In genomic region chr4:3520796-3521600, GRCh38 we compare ENCODE assay signal across 31 cellular contexts. TPM values are rescaled to one million over a fixed set of nuclear protein-coding genes. Genes with fewer than 3 reads are reported as not detected.
DNase-seq lines count a peak whose midpoint lies in the region; ATAC-seq and TF ChIP-seq lines count a peak whose summit lies in the region.
"Had no signal": no experiment of that assay in that cellular context is flagged by ENCODE, and none has a peak within 500 bp of the region (broad histone marks: within the 10 kb centered on the region; RNA-seq: fewer than 3 reads in every experiment).

No MANE protein-coding gene starts in this region.

- no peak overlapping the region for H2AFZ ChIP-seq in neural progenitor cell (replicated peaks)
- H2AFZ ChIP-seq: GM23248 had no signal

- H3F3A ChIP-seq in neural progenitor cell (ENCODE audit: low read depth): no peaks in the 10 kb centered on the region

- H3K36me3 Mint-ChIP-seq in Caco-2 (ENCODE audit: insufficient read depth, unreplicated experiment) (peaks cover 33% of the 10 kb centered on the region), neural progenitor cell (peaks cover 20% of the 10 kb centered on the region)
- H3K36me3 Mint-ChIP-seq: IgD-negative memory B cell had no signal

- DNase-seq in Caco-2: no peak
- no peak for DNase-seq in neural progenitor cell (ENCODE audit: low spot score)
- no peak for DNase-seq in SHP77 treated with DMSO at 0.1 percent for 48 hours (lab: John Stamatoyannopoulos, UW)
- DNase-seq in RKO (ENCODE audit: low spot score): no peak
- no peak for DNase-seq in Kasumi-1 (lab: John Stamatoyannopoulos, UW)
- no peak for DNase-seq in DMS53 (lab: John Stamatoyannopoulos, UW)
- DNase-seq: activated CD4-positive, alpha-beta T cell treated with anti-CD3 and anti-CD28 coated beads, Interleukin-2, amount 50 U/mL, for 48 hours; activated T-cell treated with anti-CD3 and anti-CD28 coated beads, Interleukin-2, amount 50 U/mL, for 72 hours; body of pancreas; Calu3; cerebellar nuclear complex; DMS79 treated with DMSO at 0.1 percent for 48 hours; gastrocnemius medialis; GDM1; GM23248; hippocampal formation; mesendoderm; NCI-H1694; NCI-H446 treated with DMSO at 0.1 percent for 48 hours; nucleus accumbens; RPMI8226; SK-N-SH; stimulated activated naive CD4-positive, alpha-beta T cell treated with Interleukin-2 at 50 U/mL for 16 hours had no signal

- no peaks in the 10 kb centered on the region for H3K27me3 ChIP-seq in BLaER1 treated with 17β-estradiol and CSF1 and Interleukin-3, amounts not matched to agents 10 nM and 100 nM
- H3K27me3 ChIP-seq in Caco-2 (replicated peaks; ENCODE audit: control insufficient read depth, insufficient read depth, low read length) (no peaks in the 10 kb centered on the region), neural progenitor cell (no peaks in the 10 kb centered on the region)
- H3K27me3 ChIP-seq: adrenal gland, body of pancreas, dorsolateral prefrontal cortex, gastrocnemius medialis, suprapubic skin had no signal

- H3K4me3 ChIP-seq in BLaER1 treated with 17β-estradiol and CSF1 and Interleukin-3, amounts not matched to agents 10 nM and 100 nM: no peak overlapping the region
- H3K4me3 ChIP-seq in Caco-2 (ENCODE audit: low read depth, low read length) (no peak overlapping the region), neural progenitor cell (no peak overlapping the region)
- H3K4me3 ChIP-seq: adrenal gland, body of pancreas, dorsolateral prefrontal cortex, gastrocnemius medialis, GM23248, suprapubic skin had no signal

- H3K9me3 Mint-ChIP-seq in Caco-2 (ENCODE audit: unreplicated experiment): no peaks in the 10 kb centered on the region
- H3K9me3 Mint-ChIP-seq in neural progenitor cell: no peaks in the 10 kb centered on the region
- H3K9me3 Mint-ChIP-seq: activated T-cell treated with anti-CD3 and anti-CD28 coated beads, Interleukin-2, amount 50 U/mL, for 72 hours; IgD-negative memory B cell had no signal

- H3K36me3 ChIP-seq in BLaER1 treated with 17β-estradiol and CSF1 and Interleukin-3, amounts not matched to agents 10 nM and 100 nM: peaks cover 88 to 99% (median 97%) of the 10 kb centered on the region in 11 experiments
- H3K36me3 ChIP-seq in Caco-2 (ENCODE audit: control insufficient read depth, insufficient read depth, low read length) (peaks cover 4% of the 10 kb centered on the region), neural progenitor cell (no peaks in the 10 kb centered on the region)

- intact Hi-C loops in Caco-2 (cut with micrococcal nuclease; ENCODE audit: unreplicated experiment): no loop called here

- peak overlapping the region; percentile 60 for H3K27ac Mint-ChIP-seq in Caco-2 (ENCODE audit: unreplicated experiment)
- peak overlapping the region; percentile 66 for H3K27ac Mint-ChIP-seq in neural progenitor cell
- H3K27ac Mint-ChIP-seq: activated T-cell treated with anti-CD3 and anti-CD28 coated beads, Interleukin-2, amount 50 U/mL, for 72 hours; IgD-negative memory B cell had no signal

- POLR2A ChIA-PET in Caco-2 (lab: Charles Lee): no interaction called here

- peak; percentile 3 for ATAC-seq in esophagus mucosa
- ATAC-seq: activated T-cell treated with anti-CD3 and anti-CD28 coated beads, Interleukin-2, amount 50 U/mL, for 72 hours; body of pancreas; gastrocnemius medialis; left colon had no signal

- peaks cover 59 to 97% (median 92%) of the 10 kb centered on the region in 11 experiments for H4K20me1 ChIP-seq in BLaER1 treated with 17β-estradiol and CSF1 and Interleukin-3, amounts not matched to agents 10 nM and 100 nM
- H4K20me1 ChIP-seq in neural progenitor cell (ENCODE audit: low read depth): peaks cover 53% of the 10 kb centered on the region

- BruUV-seq in Caco-2 (replicated peaks; lab: Mats Ljungman, UMichigan): no TSS peak

- H3K4me3 Mint-ChIP-seq in Caco-2 (ENCODE audit: unreplicated experiment): no peak overlapping the region
- no peak overlapping the region for H3K4me3 Mint-ChIP-seq in neural progenitor cell
- H3K4me3 Mint-ChIP-seq: activated T-cell treated with anti-CD3 and anti-CD28 coated beads, Interleukin-2, amount 50 U/mL, for 72 hours; IgD-negative memory B cell had no signal

- CTCF ChIA-PET in Caco-2 (lab: Charles Lee): no interaction called here

- peak overlapping the region in 3 of 11 experiments; percentile 38 to 45 (median 39); a peak in 5 of 22 replicates for H3K27ac ChIP-seq in BLaER1 treated with 17β-estradiol and CSF1 and Interleukin-3, amounts not matched to agents 10 nM and 100 nM
- H3K27ac ChIP-seq in neural progenitor cell: no peak overlapping the region
- H3K27ac ChIP-seq: adrenal gland, body of pancreas, gastrocnemius medialis, GM23248, suprapubic skin had no signal

- H3K79me2 ChIP-seq in neural progenitor cell (ENCODE audit: low read depth): peaks cover 13% of the 10 kb centered on the region

- H3K4me1 Mint-ChIP-seq in Caco-2 (ENCODE audit: low read depth, unreplicated experiment) (no peaks in the 10 kb centered on the region), neural progenitor cell (peaks cover 4% of the 10 kb centered on the region)

- H3K27me3 Mint-ChIP-seq in Caco-2 (ENCODE audit: insufficient read depth, unreplicated experiment) (no peaks in the 10 kb centered on the region), neural progenitor cell (ENCODE audit: insufficient read depth, low read depth) (no peaks in the 10 kb centered on the region)
- H3K27me3 Mint-ChIP-seq: IgD-negative memory B cell had no signal

- peak overlapping the region in 8 of 11 experiments; percentile 12 to 59 (median 26); a peak in 12 of 22 replicates for H3K9ac ChIP-seq in BLaER1 treated with 17β-estradiol and CSF1 and Interleukin-3, amounts not matched to agents 10 nM and 100 nM
- H3K9ac ChIP-seq in neural progenitor cell: no peak overlapping the region
- H3K9ac ChIP-seq: GM23248, SK-N-SH had no signal

- H3K4me1 ChIP-seq in BLaER1 treated with 17β-estradiol and CSF1 and Interleukin-3, amounts not matched to agents 10 nM and 100 nM: peaks cover 0 to 41% (median 33%) of the 10 kb centered on the region in 10 experiments; a peak in 18 of 20 replicates
- H3K4me1 ChIP-seq in Caco-2: no peaks in the 10 kb centered on the region
- H3K4me1 ChIP-seq in neural progenitor cell: no peaks in the 10 kb centered on the region
- H3K4me1 ChIP-seq: adrenal gland, body of pancreas, gastrocnemius medialis, suprapubic skin had no signal

- no peak for TF ChIP-seq CTCF in Caco-2 (IDR thresholded peaks at IDR 0.05; ENCODE audit: insufficient read depth in 1 of 2, low read depth in 1 of 2, low read length in 1 of 2, severe bottlenecking in 1 of 2, unreplicated experiment in 1 of 2)
- no peak for TF ChIP-seq CTCF in neural progenitor cell (IDR thresholded peaks at IDR 0.05)

- H3K9me3 ChIP-seq in BLaER1 treated with 17β-estradiol and CSF1 and Interleukin-3, amounts not matched to agents 10 nM and 100 nM (replicated peaks in 1 of 11): no peaks in the 10 kb centered on the region
- H3K9me3 ChIP-seq in Caco-2: no peaks in the 10 kb centered on the region
- no peaks in the 10 kb centered on the region for H3K9me3 ChIP-seq in neural progenitor cell (ENCODE audit: low read depth)
- H3K9me3 ChIP-seq: adrenal gland, body of pancreas, gastrocnemius medialis, SK-N-SH, suprapubic skin had no signal

- peak overlapping the region in 8 of 11 experiments; percentile 0 to 75 (median 51); a peak in 13 of 22 replicates for H3K4me2 ChIP-seq in BLaER1 treated with 17β-estradiol and CSF1 and Interleukin-3, amounts not matched to agents 10 nM and 100 nM
- no peak overlapping the region for H3K4me2 ChIP-seq in neural progenitor cell
- H3K4me2 ChIP-seq: SK-N-SH had no signal

RNA-seq across cellular contexts. Expression of gene LRPAP1, which starts 11.2 kb away (rescaled TPM):
- total RNA-seq in Caco-2 (2022): 211 and 224 TPM in 2 replicates
- 64.6 TPM for total RNA-seq in esophagus mucosa
- total RNA-seq in neural progenitor cell (ENCODE audit: low replicate concordance): 48.3 and 76.1 TPM in 2 replicates

RNA-seq across cellular contexts. Expression of gene DOK7, which starts 57.9 kb away (rescaled TPM):
- total RNA-seq in Caco-2 (2022): 0.29 TPM in 1 of 2 replicates, not detected in the other
- total RNA-seq in esophagus mucosa: 0.36 TPM
- total RNA-seq in neural progenitor cell (ENCODE audit: low replicate concordance): 0.22 TPM in 1 of 2 replicates, not detected in the other
- total RNA-seq: activated T-cell treated with anti-CD3 and anti-CD28 coated beads, Interleukin-2, amount 50 U/mL, for 72 hours; GM23248; T-helper 1 cell treated with Interleukin-12 subunit alpha and Interleukin-12 subunit beta and Interleukin-4 antibody, amounts not matched to agents 30 ng/mL and 1 ng/mL, for 36 hours had no signal
